ENCODE assay signal across 9 cellular contexts in genomic region chr2:25301453-25302352, GRCh38. TPM values are rescaled to one million over a fixed set of nuclear protein-coding genes. Genes with fewer than 3 reads are reported as not detected.
DNase-seq lines count a peak whose midpoint lies in the region; ATAC-seq and TF ChIP-seq lines count a peak whose summit lies in the region.
"Had no signal": no experiment of that assay in that cellular context is flagged by ENCODE, and none has a peak within 500 bp of the region (broad histone marks: within the 10 kb centered on the region; RNA-seq: fewer than 3 reads in every experiment).

No MANE protein-coding gene starts in this region.

- POLR2A ChIA-PET in MCF 10A (lab: Yijun Ruan, JAX) = interaction anchor here (0.7 to 1.5 kb wide), 4 partner anchors 9 to 93 kb away, joined by 3 to 5 read pairs (median 3); no protein-coding TSS in a partner anchor

- DNase-seq in MCF 10A (ENCODE audit: unreplicated experiment) (peak; percentile 81), breast epithelium (ENCODE audit: low spot score in 2 of 2) (no peak), SIG-M5 treated with dmso at 0.1 percent for 504 hours (lab: John Stamatoyannopoulos, UW; ENCODE audit: unreplicated experiment) (peak; percentile 89), non-pigmented ciliary epithelial cell (ENCODE audit: low read depth) (peak; percentile 55), prostate gland (ENCODE audit: low spot score) (no peak), left lobe of liver (ENCODE audit: low spot score) (no peak)
- peak; percentile 77 for DNase-seq in activated naive CD8-positive, alpha-beta T cell treated with anti-CD3 and anti-CD28 coated beads, Interleukin-2, amount 50 U/mL, for 24 hours

- H3K9me3 ChIP-seq in breast epithelium (no peaks in the 10 kb centered on the region), prostate gland (no peaks in the 10 kb centered on the region)
- H3K9me3 ChIP-seq: heart left ventricle had no signal

- no peak overlapping the region for H3K27ac Mint-ChIP-seq in MCF 10A (ENCODE audit: low read depth, unreplicated experiment)
- H3K27ac Mint-ChIP-seq in activated naive CD8-positive, alpha-beta T cell treated with anti-CD3 and anti-CD28 coated beads, Interleukin-2, amount 50 U/mL, for 24 hours = peak overlapping the region; percentile 68

- H3K4me3 ChIP-seq in breast epithelium (no peak overlapping the region), prostate gland (no peak overlapping the region)
- H3K4me3 ChIP-seq: heart left ventricle had no signal

- no peaks in the 10 kb centered on the region for H3K9me3 Mint-ChIP-seq in MCF 10A (ENCODE audit: unreplicated experiment)
- H3K9me3 Mint-ChIP-seq in activated naive CD8-positive, alpha-beta T cell treated with anti-CD3 and anti-CD28 coated beads, Interleukin-2, amount 50 U/mL, for 24 hours = no peaks in the 10 kb centered on the region

- TF ChIP-seq CTCF in MCF 10A (IDR thresholded peaks at IDR 0.05; ENCODE audit: unreplicated experiment) (no peak), breast epithelium (IDR thresholded peaks at IDR 0.05) (no peak), prostate gland (IDR thresholded peaks at IDR 0.05) (no peak)

- H3K4me1 ChIP-seq in breast epithelium (peaks cover 0 to 5% of the 10 kb centered on the region in 2 donors), prostate gland (replicated peaks) (no peaks in the 10 kb centered on the region)

- H3K27me3 ChIP-seq in breast epithelium = no peaks in the 10 kb centered on the region
- H3K27me3 ChIP-seq in prostate gland (replicated peaks; ENCODE audit: insufficient read depth) = no peaks in the 10 kb centered on the region
- H3K27me3 ChIP-seq: heart left ventricle had no signal

- H3K27ac ChIP-seq in breast epithelium = peak overlapping the region in 1 of 2 donors; percentile 13
- H3K27ac ChIP-seq in prostate gland = no peak overlapping the region

- no peaks in the 10 kb centered on the region for H3K27me3 Mint-ChIP-seq in MCF 10A (ENCODE audit: insufficient read depth, unreplicated experiment)
- no peaks in the 10 kb centered on the region for H3K27me3 Mint-ChIP-seq in activated naive CD8-positive, alpha-beta T cell treated with anti-CD3 and anti-CD28 coated beads, Interleukin-2, amount 50 U/mL, for 24 hours

- no peak for TF ChIP-seq POLR2A in breast epithelium (IDR thresholded peaks at IDR 0.05)
- TF ChIP-seq POLR2A in prostate gland (IDR thresholded peaks at IDR 0.05) = no peak

- WGBS in prostate gland = 42% methylated on average over 8 of the region's 8 CpGs

- intact Hi-C loops in MCF 10A (cut with micrococcal nuclease) = no loop called here
- intact Hi-C loops in breast epithelium (cut with DNase I; ENCODE audit: low total_unique reads) = no loop called here
- intact Hi-C loops in prostate gland (cut with DNase I) = no loop called here

- H3K4me3 Mint-ChIP-seq in MCF 10A (ENCODE audit: unreplicated experiment) = no peak overlapping the region
- peak overlapping the region; percentile 27 for H3K4me3 Mint-ChIP-seq in activated naive CD8-positive, alpha-beta T cell treated with anti-CD3 and anti-CD28 coated beads, Interleukin-2, amount 50 U/mL, for 24 hours

- H3K4me1 Mint-ChIP-seq in MCF 10A (ENCODE audit: insufficient read depth, unreplicated experiment) = peaks cover 11% of the 10 kb centered on the region
- peaks cover 80% of the 10 kb centered on the region for H3K4me1 Mint-ChIP-seq in activated naive CD8-positive, alpha-beta T cell treated with anti-CD3 and anti-CD28 coated beads, Interleukin-2, amount 50 U/mL, for 24 hours

- CTCF ChIA-PET in MCF 10A (lab: Yijun Ruan, JAX) = interaction anchor here (0.5 to 1.1 kb wide), 3 partner anchors 8 to 24 kb away, joined by 3 read pairs; no protein-coding TSS in a partner anchor

- ATAC-seq in HG03108 (IDR thresholded peaks at IDR 0.05; ENCODE audit: unreplicated experiment) (peak; percentile 95), left lobe of liver (no peak)
- ATAC-seq in activated naive CD8-positive, alpha-beta T cell treated with anti-CD3 and anti-CD28 coated beads, Interleukin-2, amount 50 U/mL, for 24 hours = peak; percentile 93

- BruUV-seq in MCF 10A (replicated peaks; lab: Mats Ljungman, UMichigan) = no TSS peak

- H3K36me3 ChIP-seq in breast epithelium (no peaks in the 10 kb centered on the region), prostate gland (no peaks in the 10 kb centered on the region)

- peaks cover 18% of the 10 kb centered on the region for H3K36me3 Mint-ChIP-seq in MCF 10A (ENCODE audit: insufficient read depth, unreplicated experiment)
- peaks cover 54% of the 10 kb centered on the region for H3K36me3 Mint-ChIP-seq in activated naive CD8-positive, alpha-beta T cell treated with anti-CD3 and anti-CD28 coated beads, Interleukin-2, amount 50 U/mL, for 24 hours (ENCODE audit: low read depth)

RNA-seq across cellular contexts. Expression of gene DNMT3A, which starts 40.0 kb away (rescaled TPM):
- total RNA-seq in MCF 10A (2022) (8.0 and 11.5 TPM in 2 replicates), breast epithelium (10 to 100 TPM in 2 of 3 donors, 1 to 10 TPM in 1; 8.2 to 21.7 (median 20.0) TPM), prostate gland (10 to 100 TPM in 1 of 2 donors, 1 to 10 TPM in 1; 8.7 to 28.2 TPM), left lobe of liver (8.3 TPM)

Comparison
In these comparisons a context has a peak if more than half of its experiments do, and no peak if none do; other contexts are left out.
1. DNase-seq: peak in MCF 10A (single experiment), SIG-M5 treated with dmso at 0.1 percent for 504 hours (single experiment), activated naive CD8-positive, alpha-beta T cell treated with anti-CD3 and anti-CD28 coated beads, Interleukin-2, amount 50 U/mL, for 24 hours (single experiment) and non-pigmented ciliary epithelial cell (single experiment); none in breast epithelium (0 of 2), prostate gland (single experiment) and left lobe of liver (single experiment).